9 cellular contexts compared by ENCODE assay signal in genomic region chr19:17260842-17261325, GRCh38. TPM values are rescaled to one million over a fixed set of nuclear protein-coding genes. Genes with fewer than 3 reads are reported as not detected.
DNase-seq lines count a peak whose midpoint lies in the region; ATAC-seq and TF ChIP-seq lines count a peak whose summit lies in the region.
"Had no signal": no experiment of that assay in that cellular context is flagged by ENCODE, and none has a peak within 500 bp of the region (broad histone marks: within the 10 kb centered on the region; RNA-seq: fewer than 3 reads in every experiment).

No MANE protein-coding gene starts in this region.

- H3K4me3 Mint-ChIP-seq in Caco-2 (ENCODE audit: unreplicated experiment) = no peak overlapping the region
- no peak overlapping the region for H3K4me3 Mint-ChIP-seq in activated T-helper 2 cell treated with anti-CD3 and anti-CD28 coated beads, Interferon-gamma antibody, Interleukin-2, Interleukin-4, amounts not matched to agents 10 μg/mL and 5 μg/mL and 100 μg/mL, durations not matched to agents 14 hours and 24 hours and 36 hours (ENCODE audit: low read depth)
- H3K4me3 Mint-ChIP-seq: T-helper 1 cell treated with Interleukin-12 subunit alpha and Interleukin-12 subunit beta and Interleukin-4 antibody, amounts not matched to agents 30 μg/mL and 1 μg/mL, for 36 hours had no signal

- no peaks in the 10 kb centered on the region for H3K36me3 ChIP-seq in Caco-2 (ENCODE audit: control insufficient read depth, insufficient read depth, low read length)
- H3K36me3 ChIP-seq in uterus = no peaks in the 10 kb centered on the region

- H3K9me3 ChIP-seq in Caco-2 = no peaks in the 10 kb centered on the region
- H3K9me3 ChIP-seq in uterus = no peaks in the 10 kb centered on the region

- H3K4me3 ChIP-seq in Caco-2 (ENCODE audit: low read depth, low read length) (no peak overlapping the region), uterus (no peak overlapping the region)

- TF ChIP-seq CTCF in Caco-2 (IDR thresholded peaks at IDR 0.05; ENCODE audit: insufficient read depth in 1 of 2, low read depth in 1 of 2, low read length in 1 of 2, severe bottlenecking in 1 of 2, unreplicated experiment in 1 of 2) (peak; percentile 87 to 94), uterus (IDR thresholded peaks at IDR 0.05) (peak; percentile 64 to 86 (median 82))

- H3K4me1 ChIP-seq in Caco-2 (no peaks in the 10 kb centered on the region), uterus (no peaks in the 10 kb centered on the region)

- intact Hi-C loops in Caco-2 (cut with micrococcal nuclease; ENCODE audit: unreplicated experiment) (loop anchor here (2.0 kb wide), 1 partner anchor 14 kb away; no protein-coding TSS in a partner anchor), posterior cingulate gyrus (cut with DNase I) (loop anchor here (10.0 kb wide), 1 partner anchor 46 kb away; the partner anchor contains the start of gene USE1), uterus (cut with DNase I; ENCODE audit: low total_unique reads) (no loop called here)
- intact Hi-C loops in activated T-helper 2 cell treated with anti-CD3 and anti-CD28 coated beads, Interferon-gamma antibody, Interleukin-2, Interleukin-4, amounts not matched to agents 10 μg/mL and 5 μg/mL and 100 μg/mL, durations not matched to agents 14 hours and 24 hours and 36 hours (cut with micrococcal nuclease) = no loop called here

- H3K27me3 ChIP-seq in Caco-2 (replicated peaks; ENCODE audit: control insufficient read depth, insufficient read depth, low read length) (no peaks in the 10 kb centered on the region), uterus (no peaks in the 10 kb centered on the region)

- H3K27ac Mint-ChIP-seq in Caco-2 (ENCODE audit: unreplicated experiment) = peak overlapping the region; percentile 2
- H3K27ac Mint-ChIP-seq in activated T-helper 2 cell treated with anti-CD3 and anti-CD28 coated beads, Interferon-gamma antibody, Interleukin-2, Interleukin-4, amounts not matched to agents 10 μg/mL and 5 μg/mL and 100 μg/mL, durations not matched to agents 14 hours and 24 hours and 36 hours = no peak overlapping the region
- H3K27ac Mint-ChIP-seq: T-helper 1 cell treated with Interleukin-12 subunit alpha and Interleukin-12 subunit beta and Interleukin-4 antibody, amounts not matched to agents 30 μg/mL and 1 μg/mL, for 36 hours had no signal

- TF ChIP-seq POLR2A in uterus (IDR thresholded peaks at IDR 0.05) = no peak

- H3K9me3 Mint-ChIP-seq in Caco-2 (ENCODE audit: unreplicated experiment) = no peaks in the 10 kb centered on the region
- no peaks in the 10 kb centered on the region for H3K9me3 Mint-ChIP-seq in activated T-helper 2 cell treated with anti-CD3 and anti-CD28 coated beads, Interferon-gamma antibody, Interleukin-2, Interleukin-4, amounts not matched to agents 10 μg/mL and 5 μg/mL and 100 μg/mL, durations not matched to agents 14 hours and 24 hours and 36 hours
- H3K9me3 Mint-ChIP-seq: T-helper 1 cell treated with Interleukin-12 subunit alpha and Interleukin-12 subunit beta and Interleukin-4 antibody, amounts not matched to agents 30 μg/mL and 1 μg/mL, for 36 hours had no signal

- no peaks in the 10 kb centered on the region for H3K27me3 Mint-ChIP-seq in Caco-2 (ENCODE audit: insufficient read depth, unreplicated experiment)
- H3K27me3 Mint-ChIP-seq in activated T-helper 2 cell treated with anti-CD3 and anti-CD28 coated beads, Interferon-gamma antibody, Interleukin-2, Interleukin-4, amounts not matched to agents 10 μg/mL and 5 μg/mL and 100 μg/mL, durations not matched to agents 14 hours and 24 hours and 36 hours (ENCODE audit: low read depth) = peaks cover 3% of the 10 kb centered on the region

- CTCF ChIA-PET in Caco-2 (lab: Charles Lee) = interaction anchor here (1.2 to 1.4 kb wide), 2 partner anchors 22 to 46 kb away, joined by 4 to 6 read pairs; partner anchors contain the start of gene USE1

- no peaks in the 10 kb centered on the region for H3K36me3 Mint-ChIP-seq in Caco-2 (ENCODE audit: insufficient read depth, unreplicated experiment)
- H3K36me3 Mint-ChIP-seq in activated T-helper 2 cell treated with anti-CD3 and anti-CD28 coated beads, Interferon-gamma antibody, Interleukin-2, Interleukin-4, amounts not matched to agents 10 μg/mL and 5 μg/mL and 100 μg/mL, durations not matched to agents 14 hours and 24 hours and 36 hours (ENCODE audit: low read depth) = no peaks in the 10 kb centered on the region

- no TSS peak for BruUV-seq in Caco-2 (replicated peaks; lab: Mats Ljungman, UMichigan)

- peak; percentile 81 for ATAC-seq in GM21619 (IDR thresholded peaks at IDR 0.05; ENCODE audit: unreplicated experiment)

- no peak overlapping the region for H3K27ac ChIP-seq in uterus

- DNase-seq in Caco-2 = peak; percentile 90 to 91
- DNase-seq in M059J (ENCODE audit: low read depth) = peak; percentile 66
- DNase-seq in SHP77 (lab: John Stamatoyannopoulos, UW) = peak; percentile 82 to 89
- DNase-seq in activated T-helper 2 cell treated with anti-CD3 and anti-CD28 coated beads, Interferon-gamma antibody, Interleukin-2, Interleukin-4, amounts not matched to agents 10 μg/mL and 5 μg/mL and 100 μg/mL, durations not matched to agents 14 hours and 24 hours and 36 hours (ENCODE audit: low spot score) = peak; percentile 83
- DNase-seq in germinal center (ENCODE audit: low spot score) = peak; percentile 92
- DNase-seq in posterior cingulate gyrus = peak in 7 of 10 donors; percentile 31 to 89 (median 68)
- peak; percentile 66 to 76 for DNase-seq in uterus

- POLR2A ChIA-PET in Caco-2 (lab: Charles Lee) = interaction anchor here (0.6 kb wide), 1 partner anchor 12 kb away, joined by 3 read pairs; no protein-coding TSS in a partner anchor

- H3K4me1 Mint-ChIP-seq in Caco-2 (ENCODE audit: low read depth, unreplicated experiment) = peaks cover 8% of the 10 kb centered on the region
- peaks cover 8% of the 10 kb centered on the region for H3K4me1 Mint-ChIP-seq in activated T-helper 2 cell treated with anti-CD3 and anti-CD28 coated beads, Interferon-gamma antibody, Interleukin-2, Interleukin-4, amounts not matched to agents 10 μg/mL and 5 μg/mL and 100 μg/mL, durations not matched to agents 14 hours and 24 hours and 36 hours (ENCODE audit: low read depth)

RNA-seq across cellular contexts. Expression of gene USHBP1, which starts 3.7 kb away (rescaled TPM):
- not detected in 2 replicates for total RNA-seq in Caco-2 (2022)
- total RNA-seq in M059J (2014; rRNA removed; shearing (Covaris generic)) = not detected in 2 replicates
- total RNA-seq in activated T-helper 2 cell treated with anti-CD3 and anti-CD28 coated beads, Interferon-gamma antibody, Interleukin-2, Interleukin-4, amounts not matched to agents 10 μg/mL and 5 μg/mL and 100 μg/mL, durations not matched to agents 14 hours and 24 hours and 36 hours = 0.07 TPM in 1 of 2 replicates, not detected in the other
- total RNA-seq in uterus = 10 to 100 TPM in 2 of 4 donors, 1 to 10 TPM in 2; 3.5 to 23.8 (median 13.0) TPM

RNA-seq across cellular contexts. Expression of gene BABAM1, which starts 6.4 kb away (rescaled TPM):
- total RNA-seq in Caco-2 (2022) (91.7 and 98.8 TPM in 2 replicates), uterus (100 to 1,000 TPM in 2 of 4 donors, 10 to 100 TPM in 2; 58.1 to 240 (median 97.2) TPM)
- total RNA-seq in M059J (2014; rRNA removed; shearing (Covaris generic)) = 121 and 122 TPM in 2 replicates
- 122 and 123 TPM in 2 replicates for total RNA-seq in activated T-helper 2 cell treated with anti-CD3 and anti-CD28 coated beads, Interferon-gamma antibody, Interleukin-2, Interleukin-4, amounts not matched to agents 10 μg/mL and 5 μg/mL and 100 μg/mL, durations not matched to agents 14 hours and 24 hours and 36 hours

RNA-seq across cellular contexts. Expression of gene NR2F6, which starts 15.2 kb away (rescaled TPM):
- total RNA-seq in Caco-2 (2022) = 94.4 and 96.5 TPM in 2 replicates
- total RNA-seq in M059J (2014; rRNA removed; shearing (Covaris generic)) = 35.5 and 56.4 TPM in 2 replicates
- 13.2 and 13.4 TPM in 2 replicates for total RNA-seq in activated T-helper 2 cell treated with anti-CD3 and anti-CD28 coated beads, Interferon-gamma antibody, Interleukin-2, Interleukin-4, amounts not matched to agents 10 μg/mL and 5 μg/mL and 100 μg/mL, durations not matched to agents 14 hours and 24 hours and 36 hours
- total RNA-seq in uterus = 10 to 100 TPM; 14.3 to 45.0 (median 36.0) TPM

RNA-seq across cellular contexts. Expression of gene ANKLE1, which starts 20.8 kb away (rescaled TPM):
- 14.3 and 17.4 TPM in 2 replicates for total RNA-seq in Caco-2 (2022)
- 0.69 and 0.71 TPM in 2 replicates for total RNA-seq in M059J (2014; rRNA removed; shearing (Covaris generic))
- 19.8 and 20.4 TPM in 2 replicates for total RNA-seq in activated T-helper 2 cell treated with anti-CD3 and anti-CD28 coated beads, Interferon-gamma antibody, Interleukin-2, Interleukin-4, amounts not matched to agents 10 μg/mL and 5 μg/mL and 100 μg/mL, durations not matched to agents 14 hours and 24 hours and 36 hours
- total RNA-seq in uterus = 1 to 10 TPM in 2 of 4 donors, not detected in 2; 1.6 to 2.4 TPM

RNA-seq across cellular contexts. Expression of gene OCEL1, which starts 34.9 kb away (rescaled TPM):
- total RNA-seq in Caco-2 (2022) = 14.9 and 20.3 TPM in 2 replicates
- total RNA-seq in M059J (2014; rRNA removed; shearing (Covaris generic)) = 7.9 and 9.7 TPM in 2 replicates
- 20.7 and 22.0 TPM in 2 replicates for total RNA-seq in activated T-helper 2 cell treated with anti-CD3 and anti-CD28 coated beads, Interferon-gamma antibody, Interleukin-2, Interleukin-4, amounts not matched to agents 10 μg/mL and 5 μg/mL and 100 μg/mL, durations not matched to agents 14 hours and 24 hours and 36 hours
- 10 to 100 TPM in 2 of 4 donors, 1 to 10 TPM in 1, not detected in 1; 5.9 to 32.6 (median 17.6) TPM for total RNA-seq in uterus

Comparison
In these comparisons a context has a peak if more than half of its experiments do, and no peak if none do; other contexts are left out.
1. intact Hi-C loops: an anchor here in Caco-2 (2.0 kb wide) and posterior cingulate gyrus (10.0 kb wide); none called in activated T-helper 2 cell treated with anti-CD3 and anti-CD28 coated beads, Interferon-gamma antibody, Interleukin-2, Interleukin-4, amounts not matched to agents 10 μg/mL and 5 μg/mL and 100 μg/mL, durations not matched to agents 14 hours and 24 hours and 36 hours and uterus.